In the genomic region with DNA sequence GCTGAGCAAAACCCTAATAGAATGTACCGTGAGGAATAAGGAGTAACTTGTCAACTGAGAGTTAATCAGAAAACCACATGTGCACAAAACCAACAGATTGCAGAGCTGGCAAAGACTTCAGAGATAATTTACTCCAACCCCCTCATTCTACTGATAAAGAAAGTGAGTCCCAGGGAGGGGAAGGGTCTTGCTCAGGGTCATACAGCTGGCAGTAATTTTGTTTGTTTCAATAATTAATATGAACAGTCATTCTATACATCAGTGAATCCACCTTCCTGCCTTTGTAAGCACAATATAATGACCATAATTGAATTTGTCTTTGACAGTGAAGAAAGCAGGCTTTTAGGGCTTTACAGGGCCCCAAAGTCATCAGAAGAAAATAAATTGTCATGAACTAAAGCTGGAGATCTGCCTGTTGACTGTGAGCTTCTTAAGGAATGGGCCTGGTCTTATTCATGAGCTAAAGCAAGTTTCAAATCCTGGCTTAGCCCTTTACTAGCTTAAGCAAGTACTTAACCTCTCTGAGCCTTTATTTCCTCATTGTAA, we compare ENCODE assay signal across 12 cellular contexts.
"Had no signal": no experiment of that assay in that cellular context is flagged by ENCODE, and none has a peak within 500 bp of the region (broad histone marks: within the 10 kb centered on the region; RNA-seq: fewer than 3 reads in every experiment).

No MANE protein-coding gene starts in this region.

- H3K27ac Mint-ChIP-seq: activated CD4-positive, alpha-beta T cell treated with anti-CD3 and anti-CD28 coated beads for 36 hours; naive thymus-derived CD4-positive, alpha-beta T cell; stimulated activated naive CD8-positive, alpha-beta T cell treated with anti-CD3 and anti-CD28 coated beads, Interleukin-15, Interleukin-2, amounts not matched to agents 100 ng/mL and 50 ng/mL, for 24 hours; T-cell had no signal

- H3K36me3 Mint-ChIP-seq: T-cell had no signal

- DNase-seq: activated CD4-positive, alpha-beta T cell treated with anti-CD3 and anti-CD28 coated beads for 36 hours; activated naive CD4-positive, alpha-beta T cell treated with Interleukin-2 at 50 U/mL for 16 hours; central memory CD4-positive, alpha-beta T cell; cortex of kidney; effector memory CD4-positive, alpha-beta T cell; naive thymus-derived CD4-positive, alpha-beta T cell; nucleus accumbens; right lobe of liver; stimulated activated CD4-positive, alpha-beta T cell treated with anti-CD3 and anti-CD28 coated beads, Interleukin-12 subunit alpha, Interleukin-12 subunit beta, amount 100 ng/mL, for 4 hours; T-cell had no signal

- ATAC-seq: activated CD4-positive, alpha-beta T cell treated with anti-CD3 and anti-CD28 coated beads for 36 hours; naive thymus-derived CD4-positive, alpha-beta T cell; right lobe of liver; T-cell had no signal

- H3K4me3 ChIP-seq: prostate gland, right lobe of liver had no signal

- H3K4me1 Mint-ChIP-seq: T-cell had no signal

- H3K27me3 Mint-ChIP-seq: activated CD4-positive, alpha-beta T cell treated with anti-CD3 and anti-CD28 coated beads for 36 hours; stimulated activated naive CD8-positive, alpha-beta T cell treated with anti-CD3 and anti-CD28 coated beads, Interleukin-15, Interleukin-2, amounts not matched to agents 100 ng/mL and 50 ng/mL, for 24 hours; T-cell had no signal

- H3K4me3 Mint-ChIP-seq: activated CD4-positive, alpha-beta T cell treated with anti-CD3 and anti-CD28 coated beads for 36 hours; naive thymus-derived CD4-positive, alpha-beta T cell; stimulated activated naive CD8-positive, alpha-beta T cell treated with anti-CD3 and anti-CD28 coated beads, Interleukin-15, Interleukin-2, amounts not matched to agents 100 ng/mL and 50 ng/mL, for 24 hours; T-cell had no signal

- H3K9me3 Mint-ChIP-seq: stimulated activated naive CD8-positive, alpha-beta T cell treated with anti-CD3 and anti-CD28 coated beads, Interleukin-15, Interleukin-2, amounts not matched to agents 100 ng/mL and 50 ng/mL, for 24 hours; T-cell had no signal
